ENCODE assay signal across 13 cellular contexts in the genomic region with DNA sequence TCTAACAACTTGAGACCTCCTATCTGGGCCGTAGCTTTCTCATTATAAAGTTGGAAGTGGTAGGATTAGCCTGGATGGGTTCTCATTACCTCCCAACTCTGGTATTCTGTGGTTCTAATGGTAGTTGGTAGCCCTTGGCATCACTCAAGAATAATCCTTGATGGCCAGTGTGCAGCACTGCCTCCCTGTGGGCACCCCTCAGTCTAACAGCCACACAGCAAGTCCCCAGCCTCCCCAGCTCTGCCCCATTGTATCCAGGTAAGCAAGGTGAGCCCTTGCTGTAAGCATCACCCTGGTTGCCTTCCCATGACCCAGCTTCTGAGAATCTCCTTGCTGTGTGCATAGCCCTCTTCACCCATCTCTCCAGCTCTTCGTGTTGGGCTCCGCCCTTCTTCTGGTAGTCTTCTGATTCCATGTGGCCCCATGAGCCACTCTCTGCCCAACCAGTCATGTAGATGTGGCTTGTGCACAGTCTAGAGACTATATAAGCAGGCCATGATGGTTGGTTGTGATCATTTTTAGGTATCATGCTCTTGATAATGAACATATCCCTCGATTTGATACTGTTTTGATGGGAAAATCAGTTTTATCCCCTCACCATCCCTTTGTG. TPM values are rescaled to one million over a fixed set of nuclear protein-coding genes. Genes with fewer than 3 reads are reported as not detected.
DNase-seq lines count a peak whose midpoint lies in the region; ATAC-seq, FAIRE-seq and TF ChIP-seq lines count a peak whose summit lies in the region.
"Had no signal": no experiment of that assay in that cellular context is flagged by ENCODE, and none has a peak within 500 bp of the region (broad histone marks: within the 10 kb centered on the region; RNA-seq: fewer than 3 reads in every experiment).

No MANE protein-coding gene starts in this region.

- FAIRE-seq in HTR-8/SVneo (lab: Jason Lieb, UNC) (no peak), frontal cortex (lab: Jason Lieb, UNC) (no peak)
- FAIRE-seq: H54 had no signal

- no peaks in the 10 kb centered on the region for H3K4me1 ChIP-seq in DND-41 (ENCODE audit: insufficient read depth, low read length)
- no peaks in the 10 kb centered on the region for H3K4me1 ChIP-seq in liver (ENCODE audit: control insufficient read depth in 4 of 4, insufficient read depth in 4 of 4, low read length in 3 of 4)

- no peaks in the 10 kb centered on the region for H4K20me1 ChIP-seq in DND-41 (ENCODE audit: insufficient read depth, low read length)

- no peaks in the 10 kb centered on the region for H3K79me2 ChIP-seq in DND-41 (ENCODE audit: insufficient read depth, low read length)

- 91% methylated on average over 4 of the region's 4 CpGs for WGBS in liver

- peak; percentile 47 for TF ChIP-seq CTCF in DND-41 (IDR thresholded peaks at IDR 0.05; ENCODE audit: borderline replicate concordance, extremely low read depth, low read length, poor library complexity, severe bottlenecking)
- TF ChIP-seq CTCF in HFFc6 (IDR thresholded peaks at IDR 0.05): peak; percentile 51
- no peak for TF ChIP-seq CTCF in liver (IDR thresholded peaks at IDR 0.05; ENCODE audit: low read depth, low read length, missing input control)

- no peaks in the 10 kb centered on the region for H3K36me3 ChIP-seq in DND-41 (ENCODE audit: insufficient read depth, low read length)
- H3K36me3 ChIP-seq in liver (ENCODE audit: control insufficient read depth in 4 of 4, insufficient read depth in 3 of 4, low read depth in 1 of 4, low read length in 3 of 4): no peaks in the 10 kb centered on the region

- H2AFZ ChIP-seq in DND-41 (ENCODE audit: low read depth, low read length): no peak overlapping the region

- DNase-seq in DND-41 (peak; percentile 10), HFFc6 (no peak), NCI-H1694 (lab: John Stamatoyannopoulos, UW) (no peak), HTR-8/SVneo (ENCODE audit: insufficient read length, low spot score) (no peak), frontal cortex (ENCODE audit: low spot score in 2 of 2) (no peak), LoVo (ENCODE audit: low spot score) (no peak)
- DNase-seq in activated T-cell treated with anti-CD3 and anti-CD28 coated beads, Interleukin-2, amount 50 U/mL, for 48 hours: peak; percentile 32 to 37
- DNase-seq: activated effector memory CD4-positive, alpha-beta T cell treated with Interleukin-2 at 50 U/mL for 16 hours; GDM1; Kasumi-1; SHP77 had no signal

- H3K9me3 ChIP-seq in DND-41 (ENCODE audit: insufficient read depth, low read length, severe bottlenecking) (no peaks in the 10 kb centered on the region), liver (ENCODE audit: control insufficient read depth in 4 of 4, low read length in 3 of 4) (no peaks in the 10 kb centered on the region)

- H3K27me3 Mint-ChIP-seq in HFFc6 (ENCODE audit: insufficient read depth): no peaks in the 10 kb centered on the region; the same call in 1 of the 2 replicates

- H3K9ac ChIP-seq in DND-41 (ENCODE audit: low read depth, low read length): no peak overlapping the region
- H3K9ac ChIP-seq in liver (ENCODE audit: low read depth in 1 of 2, low read length in 2 of 2): no peak overlapping the region

- H3K27ac ChIP-seq in DND-41 (ENCODE audit: low read length) (no peak overlapping the region), liver (ENCODE audit: low read depth in 1 of 2, low read length in 2 of 2) (no peak overlapping the region)

- peak; percentile 28 to 40 for TF ChIP-seq RAD21 in liver (IDR thresholded peaks at IDR 0.05)

- H3K4me3 ChIP-seq in DND-41 (ENCODE audit: low read depth in 1 of 2, low read length in 2 of 2) (no peak overlapping the region), liver (ENCODE audit: low read depth in 1 of 3, low read length in 3 of 3) (no peak overlapping the region)

- H3K27me3 ChIP-seq in DND-41 (ENCODE audit: insufficient read depth, low read length, poor library complexity) (no peaks in the 10 kb centered on the region), liver (ENCODE audit: control insufficient read depth in 4 of 4, insufficient read depth in 4 of 4, low read length in 3 of 4) (no peaks in the 10 kb centered on the region)

- H3K27ac Mint-ChIP-seq in HFFc6: no peak overlapping the region

- peaks cover 5% of the 10 kb centered on the region; the same call in 1 of the 2 replicates for H3K4me1 Mint-ChIP-seq in HFFc6 (ENCODE audit: low read depth)

- peak; percentile 47; the same call in 1 of the 3 replicates for ATAC-seq in DND-41 (ENCODE audit: insufficient read depth, low read depth)

- no peak overlapping the region for H3K4me2 ChIP-seq in DND-41 (ENCODE audit: insufficient read depth, low read length)

- no peak overlapping the region for H3K4me3 Mint-ChIP-seq in HFFc6

- H3K9me3 Mint-ChIP-seq in HFFc6: no peaks in the 10 kb centered on the region

- 0 out of 2 replicates have a peak, but pooled peaks cover 5% of the 10 kb centered on the region for H3K36me3 Mint-ChIP-seq in HFFc6 (ENCODE audit: low read depth)

TF ChIP-seq in liver, 16 proteins besides CTCF, POLR2A, EP300 and RAD21:
- TF ChIP-seq FOXA2 (IDR thresholded peaks at IDR 0.05) (no peak), JUND (IDR thresholded peaks at IDR 0.05) (no peak), EGR1 (IDR thresholded peaks at IDR 0.05; ENCODE audit: low read depth in 2 of 2) (no peak), YY1 (IDR thresholded peaks at IDR 0.05) (no peak), HNF4A (conservative IDR thresholded peaks at IDR 0.05) (no peak), HNF4G (IDR thresholded peaks at IDR 0.05) (no peak), FOXA1 (IDR thresholded peaks at IDR 0.05) (no peak), SP1 (IDR thresholded peaks at IDR 0.05) (no peak), NR2F2 (IDR thresholded peaks at IDR 0.05) (no peak)
- TF ChIP-seq, protein P1, sequence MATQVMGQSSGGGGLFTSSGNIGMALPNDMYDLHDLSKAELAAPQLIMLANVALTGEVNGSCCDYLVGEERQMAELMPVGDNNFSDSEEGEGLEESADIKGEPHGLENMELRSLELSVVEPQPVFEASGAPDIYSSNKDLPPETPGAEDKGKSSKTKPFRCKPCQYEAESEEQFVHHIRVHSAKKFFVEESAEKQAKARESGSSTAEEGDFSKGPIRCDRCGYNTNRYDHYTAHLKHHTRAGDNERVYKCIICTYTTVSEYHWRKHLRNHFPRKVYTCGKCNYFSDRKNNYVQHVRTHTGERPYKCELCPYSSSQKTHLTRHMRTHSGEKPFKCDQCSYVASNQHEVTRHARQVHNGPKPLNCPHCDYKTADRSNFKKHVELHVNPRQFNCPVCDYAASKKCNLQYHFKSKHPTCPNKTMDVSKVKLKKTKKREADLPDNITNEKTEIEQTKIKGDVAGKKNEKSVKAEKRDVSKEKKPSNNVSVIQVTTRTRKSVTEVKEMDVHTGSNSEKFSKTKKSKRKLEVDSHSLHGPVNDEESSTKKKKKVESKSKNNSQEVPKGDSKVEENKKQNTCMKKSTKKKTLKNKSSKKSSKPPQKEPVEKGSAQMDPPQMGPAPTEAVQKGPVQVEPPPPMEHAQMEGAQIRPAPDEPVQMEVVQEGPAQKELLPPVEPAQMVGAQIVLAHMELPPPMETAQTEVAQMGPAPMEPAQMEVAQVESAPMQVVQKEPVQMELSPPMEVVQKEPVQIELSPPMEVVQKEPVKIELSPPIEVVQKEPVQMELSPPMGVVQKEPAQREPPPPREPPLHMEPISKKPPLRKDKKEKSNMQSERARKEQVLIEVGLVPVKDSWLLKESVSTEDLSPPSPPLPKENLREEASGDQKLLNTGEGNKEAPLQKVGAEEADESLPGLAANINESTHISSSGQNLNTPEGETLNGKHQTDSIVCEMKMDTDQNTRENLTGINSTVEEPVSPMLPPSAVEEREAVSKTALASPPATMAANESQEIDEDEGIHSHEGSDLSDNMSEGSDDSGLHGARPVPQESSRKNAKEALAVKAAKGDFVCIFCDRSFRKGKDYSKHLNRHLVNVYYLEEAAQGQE (IDR thresholded peaks at IDR 0.05): no peak
- TF ChIP-seq, protein P2, sequence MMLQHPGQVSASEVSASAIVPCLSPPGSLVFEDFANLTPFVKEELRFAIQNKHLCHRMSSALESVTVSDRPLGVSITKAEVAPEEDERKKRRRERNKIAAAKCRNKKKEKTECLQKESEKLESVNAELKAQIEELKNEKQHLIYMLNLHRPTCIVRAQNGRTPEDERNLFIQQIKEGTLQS (IDR thresholded peaks at IDR 0.05): no peak
- TF ChIP-seq, protein P3, sequence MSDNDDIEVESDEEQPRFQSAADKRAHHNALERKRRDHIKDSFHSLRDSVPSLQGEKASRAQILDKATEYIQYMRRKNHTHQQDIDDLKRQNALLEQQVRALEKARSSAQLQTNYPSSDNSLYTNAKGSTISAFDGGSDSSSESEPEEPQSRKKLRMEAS (IDR thresholded peaks at IDR 0.05): no peak
- TF ChIP-seq, protein P4, sequence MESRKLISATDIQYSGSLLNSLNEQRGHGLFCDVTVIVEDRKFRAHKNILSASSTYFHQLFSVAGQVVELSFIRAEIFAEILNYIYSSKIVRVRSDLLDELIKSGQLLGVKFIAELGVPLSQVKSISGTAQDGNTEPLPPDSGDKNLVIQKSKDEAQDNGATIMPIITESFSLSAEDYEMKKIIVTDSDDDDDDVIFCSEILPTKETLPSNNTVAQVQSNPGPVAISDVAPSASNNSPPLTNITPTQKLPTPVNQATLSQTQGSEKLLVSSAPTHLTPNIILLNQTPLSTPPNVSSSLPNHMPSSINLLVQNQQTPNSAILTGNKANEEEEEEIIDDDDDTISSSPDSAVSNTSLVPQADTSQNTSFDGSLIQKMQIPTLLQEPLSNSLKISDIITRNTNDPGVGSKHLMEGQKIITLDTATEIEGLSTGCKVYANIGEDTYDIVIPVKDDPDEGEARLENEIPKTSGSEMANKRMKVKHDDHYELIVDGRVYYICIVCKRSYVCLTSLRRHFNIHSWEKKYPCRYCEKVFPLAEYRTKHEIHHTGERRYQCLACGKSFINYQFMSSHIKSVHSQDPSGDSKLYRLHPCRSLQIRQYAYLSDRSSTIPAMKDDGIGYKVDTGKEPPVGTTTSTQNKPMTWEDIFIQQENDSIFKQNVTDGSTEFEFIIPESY (IDR thresholded peaks at IDR 0.05): no peak

RNA-seq across cellular contexts. Expression of a gene that starts 57.6 kb away (rescaled TPM):
- 100 to 1,000 TPM; 106 to 116 (median 111) TPM for total RNA-seq in HFFc6 (2021; fragmentation: NEBNext Ultra II Directional; extraction: Animal tissue kit (Norgen Biotek cat#: 25700))
- total RNA-seq in liver (100 to 1,000 TPM; 125 to 524 TPM), frontal cortex (48.1 TPM)
- polyA plus RNA-seq in liver: 100 to 1,000 TPM; 197 to 391 TPM

Comparison
In these comparisons a context has a peak if more than half of its experiments do, and no peak if none do; other contexts are left out.
1. DNase-seq: peak in DND-41 (single experiment) and activated T-cell treated with anti-CD3 and anti-CD28 coated beads, Interleukin-2, amount 50 U/mL, for 48 hours (2 of 2); none in HFFc6 (single experiment), NCI-H1694 (single experiment), HTR-8/SVneo (single experiment), frontal cortex (0 of 2) and LoVo (single experiment).